22 cellular contexts compared by ENCODE assay signal in genomic region chr7:99793443-99793842, GRCh38. TPM values are rescaled to one million over a fixed set of nuclear protein-coding genes. Genes with fewer than 3 reads are reported as not detected.
"Had no signal": no experiment of that assay in that cellular context is flagged by ENCODE, and none has a peak within 500 bp of the region (broad histone marks: within the 10 kb centered on the region; RNA-seq: fewer than 3 reads in every experiment).

No MANE protein-coding gene starts in this region.

- H3K9ac ChIP-seq: SK-N-SH had no signal

- H3K4me3 ChIP-seq: MG63 had no signal

- H3K27me3 ChIP-seq: MG63 had no signal

- ATAC-seq: Panc1, PC-3 had no signal

- H3K27ac ChIP-seq: RWPE1 had no signal

- DNase-seq: Karpas-422, KG1, NCI-H1092, NCI-H1105 treated with DMSO at 0.1 percent for 48 hours, NCI-H1417 treated with DMSO at 0.1 percent for 48 hours, NCI-H187, NCI-H2029 treated with DMSO at 0.1 percent for 48 hours, NCI-H2171 treated with DMSO at 0.1 percent for 48 hours, NCI-H345, NCI-H446 treated with DMSO at 0.1 percent for 48 hours, NCI-H510A treated with DMSO at 0.1 percent for 48 hours, NCI-H526, NCI-H748 treated with DMSO at 0.1 percent for 48 hours, PC-3, SHP77, T-helper 1 cell had no signal

- H3K36me3 ChIP-seq: MG63 had no signal

- H3K4me2 ChIP-seq: SK-N-SH had no signal

- H3K9me3 ChIP-seq: MG63, SK-N-SH had no signal

RNA-seq across cellular contexts. Expression of gene CYP3A4, which starts 9.5 kb away (rescaled TPM):
- total RNA-seq: PC-3, SK-MEL-5 had no signal
- polyA plus RNA-seq: SK-N-SH had no signal

RNA-seq across cellular contexts. Expression of gene CYP3A43, which starts 34.4 kb away (rescaled TPM):
- total RNA-seq: HT1080, PC-3, SK-MEL-5 had no signal
- polyA plus RNA-seq: SK-N-SH had no signal

RNA-seq across cellular contexts. Expression of gene CYP3A7, which starts 58.4 kb away (rescaled TPM):
- total RNA-seq: PC-3, SK-MEL-5 had no signal
- polyA plus RNA-seq: SK-N-SH had no signal
